In genomic region chr12:49489720-49490119, GRCh38 we compare ENCODE assay signal across 1 cellular context.
TF ChIP-seq lines count a peak whose summit lies in the region.

No MANE protein-coding gene starts in this region.

TF ChIP-seq in SK-N-SH, 30 proteins besides CTCF, POLR2A, EP300 and RAD21 (continued from another document):
- peak; percentile 93 for TF ChIP-seq JUND (IDR thresholded peaks at IDR 0.05)
- TF ChIP-seq RXRA (IDR thresholded peaks at IDR 0.05; ENCODE audit: borderline replicate concordance, low read depth) = peak; percentile 65
- no peak for TF ChIP-seq MXI1 (IDR thresholded peaks at IDR 0.05; ENCODE audit: low read depth, low read length)
- TF ChIP-seq USF2 (IDR thresholded peaks at IDR 0.05; ENCODE audit: borderline replicate concordance, low read depth, low read length) = no peak
- TF ChIP-seq ELF1 (IDR thresholded peaks at IDR 0.05) = peak; percentile 92
- no peak for TF ChIP-seq TAF1 (IDR thresholded peaks at IDR 0.05; ENCODE audit: borderline replicate concordance, low read depth, low read length)
- no peak for TF ChIP-seq MEF2A (IDR thresholded peaks at IDR 0.05; ENCODE audit: borderline replicate concordance, low read depth)
- TF ChIP-seq, protein P1, sequence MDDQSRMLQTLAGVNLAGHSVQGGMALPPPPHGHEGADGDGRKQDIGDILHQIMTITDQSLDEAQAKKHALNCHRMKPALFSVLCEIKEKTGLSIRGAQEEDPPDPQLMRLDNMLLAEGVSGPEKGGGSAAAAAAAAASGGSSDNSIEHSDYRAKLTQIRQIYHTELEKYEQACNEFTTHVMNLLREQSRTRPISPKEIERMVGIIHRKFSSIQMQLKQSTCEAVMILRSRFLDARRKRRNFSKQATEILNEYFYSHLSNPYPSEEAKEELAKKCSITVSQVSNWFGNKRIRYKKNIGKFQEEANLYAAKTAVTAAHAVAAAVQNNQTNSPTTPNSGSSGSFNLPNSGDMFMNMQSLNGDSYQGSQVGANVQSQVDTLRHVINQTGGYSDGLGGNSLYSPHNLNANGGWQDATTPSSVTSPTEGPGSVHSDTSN (IDR thresholded peaks at IDR 0.05) = peak; percentile 94
- TF ChIP-seq NFIC (IDR thresholded peaks at IDR 0.05; ENCODE audit: borderline replicate concordance) = peak; percentile 62; the same call in 1 of the 2 replicates
- no peak for TF ChIP-seq RCOR1 (IDR thresholded peaks at IDR 0.05; ENCODE audit: low read length)
- TF ChIP-seq NRF1 (IDR thresholded peaks at IDR 0.05; ENCODE audit: low read depth, low read length) = no peak
- 0 out of 2 replicates have a peak, but pooled peaks have one; percentile 43 for TF ChIP-seq MAX (IDR thresholded peaks at IDR 0.05; ENCODE audit: low read depth)
- TF ChIP-seq TEAD4 (IDR thresholded peaks at IDR 0.05; ENCODE audit: borderline replicate concordance, insufficient read depth) = peak; percentile 76; the same call in 1 of the 2 replicates
- TF ChIP-seq SIN3A (IDR thresholded peaks at IDR 0.05; ENCODE audit: borderline replicate concordance, low read depth, low read length) = no peak; the same call in 1 of the 2 replicates
- peak; percentile 81 for TF ChIP-seq FOXM1 (IDR thresholded peaks at IDR 0.05; ENCODE audit: low read depth)
- TF ChIP-seq, protein P2, sequence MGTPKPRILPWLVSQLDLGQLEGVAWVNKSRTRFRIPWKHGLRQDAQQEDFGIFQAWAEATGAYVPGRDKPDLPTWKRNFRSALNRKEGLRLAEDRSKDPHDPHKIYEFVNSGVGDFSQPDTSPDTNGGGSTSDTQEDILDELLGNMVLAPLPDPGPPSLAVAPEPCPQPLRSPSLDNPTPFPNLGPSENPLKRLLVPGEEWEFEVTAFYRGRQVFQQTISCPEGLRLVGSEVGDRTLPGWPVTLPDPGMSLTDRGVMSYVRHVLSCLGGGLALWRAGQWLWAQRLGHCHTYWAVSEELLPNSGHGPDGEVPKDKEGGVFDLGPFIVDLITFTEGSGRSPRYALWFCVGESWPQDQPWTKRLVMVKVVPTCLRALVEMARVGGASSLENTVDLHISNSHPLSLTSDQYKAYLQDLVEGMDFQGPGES (IDR thresholded peaks at IDR 0.05; ENCODE audit: low read depth, low read length) = no peak
- no peak for TF ChIP-seq FOXJ3 (CRISPR knock-in tag; IDR thresholded peaks at IDR 0.05)
